9 cellular contexts compared by ENCODE assay signal in the genomic region with DNA sequence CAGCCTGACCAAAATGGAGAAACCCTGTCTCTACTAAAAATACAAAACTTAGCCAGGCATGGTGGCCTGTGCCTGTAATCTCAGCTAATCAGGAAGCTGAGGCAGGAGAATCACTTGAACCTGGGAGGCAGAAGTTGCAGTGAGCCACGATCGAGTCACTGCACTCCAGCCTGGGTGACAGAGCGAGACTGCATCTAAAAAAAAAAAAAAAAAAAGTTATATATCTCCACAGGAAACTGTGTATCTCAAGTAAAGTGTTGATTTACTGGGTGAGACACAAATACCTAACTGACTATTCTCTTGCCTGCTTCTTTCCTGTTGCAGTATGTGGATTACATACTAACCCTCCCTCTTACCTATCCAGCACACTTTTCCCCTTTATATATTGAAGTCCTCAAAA. TPM values are rescaled to one million over a fixed set of nuclear protein-coding genes. Genes with fewer than 3 reads are reported as not detected.
DNase-seq lines count a peak whose midpoint lies in the region; ATAC-seq and TF ChIP-seq lines count a peak whose summit lies in the region.
"Not testable (repeated sequence)": the region's sequence is repeated elsewhere in the genome, so short reads cannot be mapped to it uniquely, and the experiment has no call there.
"Had no signal": no experiment of that assay in that cellular context is flagged by ENCODE, and none has a peak within 500 bp of the region (broad histone marks: within the 10 kb centered on the region; RNA-seq: fewer than 3 reads in every experiment).

No MANE protein-coding gene starts in this region.

- CTCF ChIA-PET in IMR-90 (lab: Yijun Ruan, JAX): not testable (repeated sequence)

- not testable (repeated sequence) for H2BK12ac ChIP-seq in mesenchymal stem cell (ENCODE audit: low read length in 2 of 2)

- H3K27me3 ChIP-seq in BLaER1; IMR-90 (ENCODE audit: control insufficient read depth, insufficient read depth, low read length); brain microvascular endothelial cell (replicated peaks); esophagus muscularis mucosa; mesenchymal stem cell (ENCODE audit: control insufficient read depth in 1 of 2, insufficient read depth in 1 of 2, low read length in 2 of 2): not testable (repeated sequence)

- not testable (repeated sequence) for H4K8ac ChIP-seq in IMR-90 (ENCODE audit: low read depth in 2 of 2, low read length in 2 of 2); mesenchymal stem cell (ENCODE audit: low read length)

- TF ChIP-seq RAD21 in IMR-90 (IDR thresholded peaks at IDR 0.05; ENCODE audit: low read length): not testable (repeated sequence)

- not testable (repeated sequence) for H3K14ac ChIP-seq in IMR-90 (replicated peaks; ENCODE audit: low read depth, low read length); mesenchymal stem cell (ENCODE audit: low read length in 2 of 2)

- intact Hi-C loops in IMR-90 (cut with micrococcal nuclease): not testable (repeated sequence)
- intact Hi-C loops in esophagus muscularis mucosa (cut with DNase I): loop anchor here (2.0 kb wide), 1 partner anchor 111 kb away; no protein-coding TSS in a partner anchor

- not testable (repeated sequence) for H2BK5ac ChIP-seq in IMR-90 (ENCODE audit: low read depth, low read length, poor library complexity, severe bottlenecking); mesenchymal stem cell (ENCODE audit: low read depth, low read length, poor library complexity, severe bottlenecking)

- not testable (repeated sequence) for H3K23ac ChIP-seq in IMR-90 (ENCODE audit: low read depth, low read length); mesenchymal stem cell (ENCODE audit: low read length in 2 of 2)

- peaks cover 49% of the 10 kb centered on the region for H4K20me1 ChIP-seq in BLaER1
- H4K20me1 ChIP-seq in IMR-90 (ENCODE audit: insufficient read depth, low read length): not testable (repeated sequence)

- H3K9me1 ChIP-seq in IMR-90 (ENCODE audit: insufficient read depth, low read length): not testable (repeated sequence)

- peak; percentile 6 for DNase-seq in EL
- DNase-seq in IMR-90: peak; percentile 23
- peak; percentile 53 for DNase-seq in RKO (ENCODE audit: low spot score)
- peak; percentile 1 for DNase-seq in brain microvascular endothelial cell
- DNase-seq in esophagus muscularis mucosa (ENCODE audit: extremely low spot score); mesenchymal stem cell: not testable (repeated sequence)

- H2AK5ac ChIP-seq in IMR-90 (ENCODE audit: low read depth, low read length); mesenchymal stem cell (ENCODE audit: low read length, severe bottlenecking): not testable (repeated sequence)

- TF ChIP-seq CTCF in IMR-90 (conservative IDR thresholded peaks at IDR 0.05; ENCODE audit: low read depth, low read length); brain microvascular endothelial cell (IDR thresholded peaks at IDR 0.05; ENCODE audit: low read depth, low read length, missing control alignments); esophagus muscularis mucosa (IDR thresholded peaks at IDR 0.05): not testable (repeated sequence)

- H3K27ac ChIP-seq in BLaER1; IMR-90 (ENCODE audit: insufficient read depth, low read length); brain microvascular endothelial cell; mesenchymal stem cell (ENCODE audit: low read length, poor library complexity, severe bottlenecking): not testable (repeated sequence)
- H3K27ac ChIP-seq in esophagus muscularis mucosa (replicated peaks in 1 of 4): peak overlapping the region; percentile 21 to 54 (median 38)

- H3K56ac ChIP-seq in IMR-90 (ENCODE audit: extremely low read depth, insufficient read depth, low read length): not testable (repeated sequence)

- peaks cover 79% of the 10 kb centered on the region for H3K36me3 ChIP-seq in BLaER1
- not testable (repeated sequence) for H3K36me3 ChIP-seq in IMR-90 (ENCODE audit: control insufficient read depth, insufficient read depth, low read length); brain microvascular endothelial cell (replicated peaks); esophagus muscularis mucosa; mesenchymal stem cell (ENCODE audit: control insufficient read depth in 1 of 2, insufficient read depth in 2 of 2, low read depth in 1 of 2, low read length in 2 of 2)

- H2AK9ac ChIP-seq in IMR-90 (replicated peaks; ENCODE audit: low read depth, low read length, poor library complexity): not testable (repeated sequence)

- H3K9me3 ChIP-seq in BLaER1: peaks cover 72% of the 10 kb centered on the region
- not testable (repeated sequence) for H3K9me3 ChIP-seq in IMR-90 (ENCODE audit: control insufficient read depth, insufficient read depth, low read length); esophagus muscularis mucosa; mesenchymal stem cell (ENCODE audit: control insufficient read depth, low read length)

- not testable (repeated sequence) for H3K4me3 ChIP-seq in BLaER1; IMR-90 (ENCODE audit: insufficient read depth, low read depth, low read length); brain microvascular endothelial cell (ENCODE audit: low read depth, low read length); esophagus muscularis mucosa; mesenchymal stem cell (ENCODE audit: insufficient read depth in 1 of 2, low read depth in 1 of 2, low read length in 2 of 2)

- H2BK15ac ChIP-seq in IMR-90 (ENCODE audit: low read depth, low read length); mesenchymal stem cell (ENCODE audit: low read depth, poor library complexity, severe bottlenecking): not testable (repeated sequence)

- not testable (repeated sequence) for BruUV-seq in IMR-90 (replicated peaks; lab: Mats Ljungman, UMichigan)

- POLR2A ChIA-PET in IMR-90 (lab: Charles Lee; ENCODE audit: unreplicated experiment): not testable (repeated sequence)

- H3K79me1 ChIP-seq in IMR-90 (ENCODE audit: low read depth in 1 of 2, low read length in 2 of 2) (peaks cover 19 to 51% of the 10 kb centered on the region in 2 experiments), mesenchymal stem cell (replicated peaks; ENCODE audit: low read length, poor library complexity, severe bottlenecking) (peaks cover 38% of the 10 kb centered on the region)

- H2BK120ac ChIP-seq in IMR-90 (ENCODE audit: low read depth, low read length); mesenchymal stem cell (ENCODE audit: low read depth, low read length): not testable (repeated sequence)

- peak overlapping the region; percentile 35 for H3K4me2 ChIP-seq in BLaER1
- peak overlapping the region; percentile 23; the same call in 1 of the 2 replicates for H3K4me2 ChIP-seq in IMR-90 (ENCODE audit: low read depth, low read length)
- not testable (repeated sequence) for H3K4me2 ChIP-seq in mesenchymal stem cell (ENCODE audit: low read length, poor library complexity, severe bottlenecking)

- H3K9ac ChIP-seq in BLaER1; IMR-90 (ENCODE audit: low read depth, low read length): not testable (repeated sequence)
- peak overlapping the region; percentile 9 for H3K9ac ChIP-seq in mesenchymal stem cell (ENCODE audit: low read length)

- H3K4ac ChIP-seq in IMR-90 (ENCODE audit: low read depth, low read length); mesenchymal stem cell (ENCODE audit: low read depth in 1 of 2, low read length in 2 of 2): not testable (repeated sequence)

- TF ChIP-seq EP300 in esophagus muscularis mucosa (IDR thresholded peaks at IDR 0.05): not testable (repeated sequence)

- dilution Hi-C loops in IMR-90 (cut with HindIII; ENCODE audit: low sequenced_read_pairs, unreplicated experiment): not testable (repeated sequence)

- peaks cover 32% of the 10 kb centered on the region for H3K4me1 ChIP-seq in BLaER1
- H3K4me1 ChIP-seq in IMR-90 (ENCODE audit: control insufficient read depth, insufficient read depth, low read length); mesenchymal stem cell (ENCODE audit: control insufficient read depth, insufficient read depth, low read depth, low read length): not testable (repeated sequence)
- peaks cover 0 to 55% (median 41%) of the 10 kb centered on the region in 4 donors for H3K4me1 ChIP-seq in esophagus muscularis mucosa

- H4K91ac ChIP-seq in IMR-90 (ENCODE audit: insufficient read depth, low read depth, low read length); mesenchymal stem cell (ENCODE audit: low read length): not testable (repeated sequence)

- in situ Hi-C loops in IMR-90 (cut with MboI; ENCODE audit: low sequenced_read_pairs); brain microvascular endothelial cell (cut with HindIII; ENCODE audit: low pct_ligation_motif_present, low sequenced_read_pairs): not testable (repeated sequence)

- not testable (repeated sequence) for TF ChIP-seq POLR2A in IMR-90 (IDR thresholded peaks at IDR 0.05; ENCODE audit: low read depth, low read length); esophagus muscularis mucosa (IDR thresholded peaks at IDR 0.05; ENCODE audit: low read depth)

- not testable (repeated sequence) for ATAC-seq in IMR-90 (ENCODE audit: low read depth)

- H2BK20ac ChIP-seq in IMR-90 (ENCODE audit: low read depth, low read length): not testable (repeated sequence)

- no CpG with 5 or more reads among the region's 3 CpGs for WGBS in IMR-90 (ENCODE audit: extremely low coverage in 2 of 2, insufficient read length in 1 of 2), 2 experiments
- 66% methylated on average over 3 of the region's 3 CpGs for WGBS in esophagus muscularis mucosa
- no CpG with 5 or more reads among the region's 3 CpGs for WGBS in mesenchymal stem cell

- H2AFZ ChIP-seq in IMR-90 (replicated peaks; ENCODE audit: low read length, poor library complexity); mesenchymal stem cell (ENCODE audit: low read depth, low read length): not testable (repeated sequence)

- H3K18ac ChIP-seq in IMR-90 (ENCODE audit: low read depth, low read length); mesenchymal stem cell (ENCODE audit: low read depth in 1 of 2, low read length in 2 of 2): not testable (repeated sequence)

- not testable (repeated sequence) for H4K5ac ChIP-seq in IMR-90 (ENCODE audit: low read depth, low read length)

RNA-seq across cellular contexts. Expression of a gene that starts 27.1 kb away (rescaled TPM):
- 0.56 and 0.90 TPM in 2 replicates for total RNA-seq in IMR-90 (2012; rRNA removed)
- polyA plus RNA-seq in IMR-90 (2012; rRNA removed): 0.75 and 0.94 TPM in 2 replicates
- 0.04 and 0.12 TPM in 2 replicates for polyA plus RNA-seq in IMR-90 (2012; cell fraction: cytosol; rRNA removed)
- 0.25 and 6.0 TPM in 2 replicates for polyA plus RNA-seq in IMR-90 (2012; cell fraction: nucleus; rRNA removed; ENCODE audit: low replicate concordance)
- total RNA-seq in esophagus muscularis mucosa: 1 to 10 TPM; 3.3 to 7.5 (median 4.8) TPM
- polyA plus RNA-seq in mesenchymal stem cell (2013, experiment 1 of 2): 0.91 TPM
- 1.0 TPM for polyA plus RNA-seq in mesenchymal stem cell (2013, experiment 2 of 2)
- total RNA-seq: A673, Daoy had no signal

RNA-seq across cellular contexts. Expression of a gene that starts 43.5 kb away (rescaled TPM):
- total RNA-seq in IMR-90 (2012; rRNA removed) (6.4 and 11.1 TPM in 2 replicates), esophagus muscularis mucosa (1 to 10 TPM; 3.0 to 5.4 (median 4.4) TPM)
- 2.6 and 3.5 TPM in 2 replicates for polyA plus RNA-seq in IMR-90 (2012; rRNA removed)
- 1.4 and 2.9 TPM in 2 replicates for polyA plus RNA-seq in IMR-90 (2012; cell fraction: cytosol; rRNA removed)
- 1.0 and 7.2 TPM in 2 replicates for polyA plus RNA-seq in IMR-90 (2012; cell fraction: nucleus; rRNA removed; ENCODE audit: low replicate concordance)
- polyA plus RNA-seq in mesenchymal stem cell (2013, experiment 1 of 2): 3.5 TPM
- 4.0 TPM for polyA plus RNA-seq in mesenchymal stem cell (2013, experiment 2 of 2)
